ENCODE assay signal across 13 cellular contexts in the genomic region with DNA sequence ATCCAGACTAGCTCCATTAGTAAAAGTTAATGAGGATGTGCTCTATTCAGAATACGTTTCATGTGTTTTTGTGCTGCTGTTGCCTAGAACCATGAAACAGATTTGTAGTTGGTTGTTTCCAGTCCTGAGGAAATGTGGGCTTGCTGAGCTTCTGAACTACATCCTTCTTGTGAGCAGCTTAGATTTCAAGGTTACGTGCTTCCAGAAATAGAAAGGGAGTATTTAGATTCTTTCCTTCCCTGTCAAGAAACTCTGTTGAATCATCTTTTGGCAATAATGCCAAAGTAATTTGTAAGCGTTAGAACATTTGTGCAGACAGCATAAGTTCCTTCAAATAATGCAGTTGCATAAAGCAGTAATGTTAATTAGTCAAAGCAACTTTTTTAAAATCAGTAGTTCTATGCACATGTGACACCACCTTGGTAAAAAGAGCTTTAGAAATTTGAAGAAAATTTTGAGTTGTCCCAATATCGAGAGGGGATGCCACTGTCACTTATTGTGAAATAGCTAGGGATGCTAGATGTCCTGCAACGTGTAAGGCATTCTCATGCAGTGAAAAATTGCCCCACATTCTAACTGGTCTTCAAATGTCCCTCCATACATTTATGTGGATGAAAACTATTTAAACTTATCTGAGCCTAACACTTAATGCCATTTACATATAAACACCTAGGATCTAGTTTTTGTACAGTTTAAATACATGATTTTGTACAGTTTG.
A peak's percentile ranks its signal among the peaks of the same experiment; 100 is the strongest.
DNase-seq lines count a peak whose midpoint lies in the region; ATAC-seq, FAIRE-seq and TF ChIP-seq lines count a peak whose summit lies in the region.
"Had no signal": no experiment of that assay in that cellular context is flagged by ENCODE, and none has a peak within 500 bp of the region (broad histone marks: within the 10 kb centered on the region; RNA-seq: fewer than 3 reads in every experiment).

No MANE protein-coding gene starts in this region.

- H4K20me1 ChIP-seq in osteoblast (ENCODE audit: insufficient read depth, low read length) = no peaks in the 10 kb centered on the region

- H3K4me2 ChIP-seq in osteoblast (ENCODE audit: insufficient read depth, low read length) = peak overlapping the region; percentile 34

- ATAC-seq in T-helper 17 cell (no peak), HG03280 (IDR thresholded peaks at IDR 0.05; ENCODE audit: unreplicated experiment) (no peak)

- H3K9me3 ChIP-seq in osteoblast (ENCODE audit: low read depth, low read length) (no peaks in the 10 kb centered on the region), T-helper 17 cell (ENCODE audit: control insufficient read depth, low read length, poor library complexity, severe bottlenecking) (no peaks in the 10 kb centered on the region)
- H3K9me3 ChIP-seq: thyroid gland had no signal

- no peak overlapping the region for H2AFZ ChIP-seq in osteoblast (ENCODE audit: low read length)

- no peak overlapping the region for H3K27ac Mint-ChIP-seq in T-helper 17 cell
- H3K27ac Mint-ChIP-seq: activated T-cell treated with anti-CD3 and anti-CD28 coated beads, Interleukin-2, amount 50 U/mL, for 24 hours had no signal

- peaks cover 41% of the 10 kb centered on the region for H3K4me1 ChIP-seq in osteoblast (ENCODE audit: insufficient read depth, low read length)
- H3K4me1 ChIP-seq: thyroid gland had no signal

- no peaks in the 10 kb centered on the region for H3K27me3 ChIP-seq in osteoblast (ENCODE audit: insufficient read depth, low read length)
- H3K27me3 ChIP-seq: thyroid gland had no signal

- H3K36me3 ChIP-seq in osteoblast (ENCODE audit: insufficient read depth, low read length) = no peaks in the 10 kb centered on the region
- H3K36me3 ChIP-seq: thyroid gland had no signal

- H3K27me3 Mint-ChIP-seq in T-helper 17 cell = no peaks in the 10 kb centered on the region
- H3K27me3 Mint-ChIP-seq: activated T-cell treated with anti-CD3 and anti-CD28 coated beads, Interleukin-2, amount 50 U/mL, for 24 hours; CD4-positive, CD25-positive, alpha-beta regulatory T cell had no signal

- TF ChIP-seq CTCF in AG09319 (IDR thresholded peaks at IDR 0.05; ENCODE audit: low read depth, low read length) = no peak
- TF ChIP-seq CTCF in fibroblast of pulmonary artery (IDR thresholded peaks at IDR 0.05; ENCODE audit: low read length, missing control alignments) = no peak
- TF ChIP-seq CTCF in osteoblast (IDR thresholded peaks at IDR 0.05; ENCODE audit: extremely low read depth, low read depth, low read length) = no peak

- no peak overlapping the region for H3K4me3 ChIP-seq in fibroblast of pulmonary artery (replicated peaks; ENCODE audit: low read depth, low read length)
- no peak overlapping the region for H3K4me3 ChIP-seq in osteoblast (ENCODE audit: insufficient read depth, low read length)
- H3K4me3 ChIP-seq: thyroid gland had no signal

- DNase-seq in AG09319 (ENCODE audit: extremely low read depth, low read depth) (peak; percentile 82), RCC 7860 (ENCODE audit: low spot score) (peak; percentile 21), fibroblast of pulmonary artery (ENCODE audit: low read depth) (peak; percentile 92), osteoblast (ENCODE audit: insufficient read length, low spot score, missing footprints) (peak; percentile 55), T-helper 17 cell (no peak), SW 1271 (lab: John Stamatoyannopoulos, UW) (no peak)
- no peak for DNase-seq in activated CD4-positive, alpha-beta T cell treated with anti-CD3 and anti-CD28 coated beads for 48 hours
- DNase-seq: activated T-cell treated with anti-CD3 and anti-CD28 coated beads, Interleukin-2, amount 50 U/mL, for 24 hours; CD4-positive, CD25-positive, alpha-beta regulatory T cell; NCI-H2081; thyroid gland had no signal

- H3K36me3 Mint-ChIP-seq in T-helper 17 cell (ENCODE audit: low read depth) = peaks cover 2% of the 10 kb centered on the region

- FAIRE-seq in RCC 7860 (lab: Jason Lieb, UNC) = no peak

- H3K27ac ChIP-seq in osteoblast (ENCODE audit: low read depth, low read length) = peak overlapping the region; percentile 74
- H3K27ac ChIP-seq: thyroid gland, VCaP had no signal

- no peaks in the 10 kb centered on the region for H3K79me2 ChIP-seq in osteoblast (ENCODE audit: insufficient read depth, low read length)

- H3K4me1 Mint-ChIP-seq in T-helper 17 cell = peaks cover 38% of the 10 kb centered on the region

- no peak overlapping the region for H3K4me3 Mint-ChIP-seq in T-helper 17 cell
- H3K4me3 Mint-ChIP-seq: activated T-cell treated with anti-CD3 and anti-CD28 coated beads, Interleukin-2, amount 50 U/mL, for 24 hours; CD4-positive, CD25-positive, alpha-beta regulatory T cell had no signal

Comparison
In these comparisons a context has a peak if more than half of its experiments do, and no peak if none do; other contexts are left out.
1. DNase-seq: peak in AG09319 (single experiment), RCC 7860 (single experiment), fibroblast of pulmonary artery (single experiment) and osteoblast (single experiment); none in T-helper 17 cell (0 of 3), SW 1271 (0 of 2) and activated CD4-positive, alpha-beta T cell treated with anti-CD3 and anti-CD28 coated beads for 48 hours (single experiment).